22 cellular contexts compared by ENCODE assay signal in the genomic region with DNA sequence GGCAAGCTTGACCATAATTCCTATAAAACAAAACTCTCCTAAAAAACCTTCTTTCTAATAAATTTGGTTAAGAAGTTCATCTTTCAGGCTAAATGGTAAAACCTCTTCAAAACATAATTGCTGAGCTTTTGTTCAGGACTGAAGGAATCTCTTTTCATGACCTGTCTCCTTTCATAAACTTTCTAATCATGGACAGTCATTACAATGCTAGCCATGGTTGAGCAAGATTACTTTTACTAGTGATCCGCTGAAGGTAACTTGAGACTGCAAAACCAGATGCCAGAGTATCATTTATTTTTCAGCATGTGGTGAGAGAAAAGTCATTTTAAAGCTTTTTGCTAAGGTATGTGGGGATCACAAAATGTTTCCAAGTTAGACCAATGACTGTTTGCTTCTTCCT.
DNase-seq lines count a peak whose midpoint lies in the region.
"Had no signal": no experiment of that assay in that cellular context is flagged by ENCODE, and none has a peak within 500 bp of the region (broad histone marks: within the 10 kb centered on the region; RNA-seq: fewer than 3 reads in every experiment).

No MANE protein-coding gene starts in this region.

- peak; percentile 10 for DNase-seq in M059J (ENCODE audit: low read depth)
- DNase-seq in dedifferentiated amniotic fluid mesenchymal stem cell (ENCODE audit: extremely low spot score) = peak; percentile 50
- peak; percentile 53 for DNase-seq in left kidney (ENCODE audit: low read depth, low spot score)
- DNase-seq in stimulated activated CD4-positive, alpha-beta T cell treated with anti-CD3 and anti-CD28 coated beads, Interleukin-4, amount 100 ng/mL, for 4 hours = no peak
- no peak for DNase-seq in activated CD8-positive, alpha-beta memory T cell treated with anti-CD3 and anti-CD28 coated beads, Interleukin-2, amount 50 U/mL, for 4 hours
- no peak for DNase-seq in activated naive CD4-positive, alpha-beta T cell treated with Interleukin-2 at 50 U/mL for 16 hours
- no peak for DNase-seq in activated CD4-positive, alpha-beta T cell treated with anti-CD3 and anti-CD28 coated beads, Interleukin-2, amount 50 U/mL, for 1 hour
- DNase-seq: activated CD4-positive, alpha-beta T cell treated with anti-CD3 and anti-CD28 coated beads for 36 hours; activated CD8-positive, alpha-beta T cell treated with anti-CD3 and anti-CD28 coated beads, Interleukin-2, amount 10 ng/mL, durations not matched to agents 7 days and 5 days; aorta; caudate nucleus; cortex of kidney; endodermal cell; esophagus squamous epithelium; NCI-H1048; NCI-H1694; NCI-H446 treated with DMSO at 0.1 percent for 48 hours; right lobe of liver; stimulated activated CD4-positive, alpha-beta T cell treated with anti-CD3 and anti-CD28 coated beads, Interleukin-12 subunit alpha, Interleukin-12 subunit beta, amount 100 ng/mL, for 4 hours; stimulated activated CD4-positive, alpha-beta T cell treated with anti-CD3 and anti-CD28 coated beads, Interleukin-4, amount 100 ng/mL, for 1 hour; T-helper 9 cell; tibial artery had no signal

Comparison
In these comparisons a context has a peak if more than half of its experiments do, and no peak if none do; other contexts are left out.
1. DNase-seq: peak in M059J (single experiment), dedifferentiated amniotic fluid mesenchymal stem cell (single experiment) and left kidney (single experiment); none in stimulated activated CD4-positive, alpha-beta T cell treated with anti-CD3 and anti-CD28 coated beads, Interleukin-4, amount 100 ng/mL, for 4 hours (0 of 2), activated CD8-positive, alpha-beta memory T cell treated with anti-CD3 and anti-CD28 coated beads, Interleukin-2, amount 50 U/mL, for 4 hours (single experiment), activated naive CD4-positive, alpha-beta T cell treated with Interleukin-2 at 50 U/mL for 16 hours (single experiment) and activated CD4-positive, alpha-beta T cell treated with anti-CD3 and anti-CD28 coated beads, Interleukin-2, amount 50 U/mL, for 1 hour (single experiment).